In genomic region chr3:71707600-71707999, GRCh38 we compare ENCODE assay signal across 17 cellular contexts. TPM values are rescaled to one million over a fixed set of nuclear protein-coding genes. Genes with fewer than 3 reads are reported as not detected.
DNase-seq lines count a peak whose midpoint lies in the region; ATAC-seq, FAIRE-seq and TF ChIP-seq lines count a peak whose summit lies in the region.
"Had no signal": no experiment of that assay in that cellular context is flagged by ENCODE, and none has a peak within 500 bp of the region (broad histone marks: within the 10 kb centered on the region; RNA-seq: fewer than 3 reads in every experiment).

No MANE protein-coding gene starts in this region.

- H3K9me3 ChIP-seq in HepG2 (ENCODE audit: low read length) = no peaks in the 10 kb centered on the region
- H3K9me3 ChIP-seq in right lobe of liver = no peaks in the 10 kb centered on the region
- no peaks in the 10 kb centered on the region for H3K9me3 ChIP-seq in kidney (ENCODE audit: control insufficient read depth in 1 of 2, low read length in 2 of 2)

- no peak for TF ChIP-seq RAD21 in HepG2 (CRISPR knock-in tag; IDR thresholded peaks at IDR 0.05)

- H3K9ac ChIP-seq in HepG2 (ENCODE audit: insufficient read depth, low read depth, low read length) = no peak overlapping the region
- peak overlapping the region in 1 of 2 donors; percentile 48 for H3K9ac ChIP-seq in kidney (ENCODE audit: low read length in 2 of 2)

- H3K4me3 Mint-ChIP-seq in stimulated activated effector memory CD8-positive, alpha-beta T cell treated with anti-CD3 and anti-CD28 coated beads, Interleukin-12 subunit alpha, Interleukin-12 subunit beta, amount 100 ng/mL, for 72 hours = no peak overlapping the region

- in situ Hi-C loops in HepG2 (cut with HindIII; ENCODE audit: extremely low pct_ligation_motif_present, low pct_unique_long_range_greater_than_20kb) = loop anchor here (25.0 kb wide), 2 partner anchors 1105 to 1380 kb away; no protein-coding TSS in a partner anchor

- intact Hi-C loops in HepG2 (cut with micrococcal nuclease; ENCODE audit: unreplicated experiment) = no loop called here
- intact Hi-C loops in right lobe of liver (cut with DNase I) = no loop called here
- intact Hi-C loops in kidney (cut with DNase I) = no loop called here

- H3K4me2 ChIP-seq in HepG2 (ENCODE audit: low read depth, low read length) = no peak overlapping the region

- CTCF ChIA-PET in HepG2 (lab: Yijun Ruan, JAX; ENCODE audit: low intra/inter-chr PET ratio, low total read pairs) = no interaction called here

- peaks cover 34% of the 10 kb centered on the region for H3K36me3 Mint-ChIP-seq in stimulated activated effector memory CD8-positive, alpha-beta T cell treated with anti-CD3 and anti-CD28 coated beads, Interleukin-12 subunit alpha, Interleukin-12 subunit beta, amount 100 ng/mL, for 72 hours

- TF ChIP-seq EP300 in HepG2 (IDR thresholded peaks at IDR 0.05; ENCODE audit: low read depth in 2 of 2, low read length in 2 of 2) = no peak
- TF ChIP-seq EP300 in HepG2 (CRISPR knock-in tag; IDR thresholded peaks at IDR 0.05; ENCODE audit: borderline replicate concordance) = no peak

- FAIRE-seq in HepG2 (lab: Jason Lieb, UNC) (no peak), kidney (lab: Jason Lieb, UNC) (peak; percentile 58)
- FAIRE-seq: A204.1, D721Med had no signal

- H3K36me3 ChIP-seq in HepG2 (replicated peaks in 1 of 2; ENCODE audit: control insufficient read depth in 1 of 2, insufficient read depth in 2 of 2, low read length in 2 of 2) = no peaks in the 10 kb centered on the region
- H3K36me3 ChIP-seq in right lobe of liver = no peaks in the 10 kb centered on the region
- peaks cover 0 to 3% of the 10 kb centered on the region in 2 donors for H3K36me3 ChIP-seq in kidney (ENCODE audit: control insufficient read depth in 1 of 2, insufficient read depth in 2 of 2, low read length in 2 of 2)

- peak overlapping the region; percentile 40 for H3K27ac Mint-ChIP-seq in stimulated activated effector memory CD8-positive, alpha-beta T cell treated with anti-CD3 and anti-CD28 coated beads, Interleukin-12 subunit alpha, Interleukin-12 subunit beta, amount 100 ng/mL, for 72 hours

- POLR2A ChIA-PET in HepG2 (lab: Yijun Ruan, JAX) = no interaction called here

- H3K27ac ChIP-seq in HepG2 (ENCODE audit: extremely low read length, insufficient read depth, low read length) (no peak overlapping the region), right lobe of liver (no peak overlapping the region), kidney (ENCODE audit: low read depth in 2 of 2, low read length in 2 of 2) (peak overlapping the region in 1 of 2 donors; percentile 77)

- H3K4me1 ChIP-seq in HepG2 (ENCODE audit: insufficient read depth, low read length) = peaks cover 8% of the 10 kb centered on the region; the same call in 1 of the 2 replicates
- H3K4me1 ChIP-seq in right lobe of liver = no peaks in the 10 kb centered on the region
- peaks cover 10 to 14% of the 10 kb centered on the region in 2 donors for H3K4me1 ChIP-seq in kidney (ENCODE audit: control insufficient read depth in 1 of 2, insufficient read depth in 1 of 2, low read depth in 1 of 2, low read length in 2 of 2)

- no peak overlapping the region for H2AFZ ChIP-seq in HepG2 (ENCODE audit: low read length)

- H3K4me1 Mint-ChIP-seq in stimulated activated effector memory CD8-positive, alpha-beta T cell treated with anti-CD3 and anti-CD28 coated beads, Interleukin-12 subunit alpha, Interleukin-12 subunit beta, amount 100 ng/mL, for 72 hours = peaks cover 59% of the 10 kb centered on the region

- no peak for TF ChIP-seq CTCF in HepG2 (CRISPR knock-in tag; IDR thresholded peaks at IDR 0.05)
- no peak for TF ChIP-seq CTCF in right lobe of liver (IDR thresholded peaks at IDR 0.05)
- no peak for TF ChIP-seq CTCF in kidney (IDR thresholded peaks at IDR 0.05; ENCODE audit: borderline replicate concordance, extremely low read depth, insufficient read depth)

- H3K27me3 ChIP-seq in HepG2 (ENCODE audit: control insufficient read depth in 1 of 2, insufficient read depth in 2 of 2, low read length in 2 of 2) = no peaks in the 10 kb centered on the region; a peak in 1 of 5 replicates
- no peaks in the 10 kb centered on the region for H3K27me3 ChIP-seq in right lobe of liver

- peak; percentile 38; the same call in 1 of the 3 replicates for ATAC-seq in HepG2
- ATAC-seq in right lobe of liver = no peak
- ATAC-seq in stimulated activated effector memory CD8-positive, alpha-beta T cell treated with anti-CD3 and anti-CD28 coated beads, Interleukin-12 subunit alpha, Interleukin-12 subunit beta, amount 100 ng/mL, for 72 hours = no peak

- no peak for DNase-seq in HepG2 (ENCODE audit: low spot score)
- no peak for DNase-seq in right lobe of liver
- peak; percentile 55 for DNase-seq in astrocyte of the hippocampus (ENCODE audit: low read depth, low spot score)
- no peak for DNase-seq in kidney
- DNase-seq in stimulated activated effector memory CD8-positive, alpha-beta T cell treated with anti-CD3 and anti-CD28 coated beads, Interleukin-12 subunit alpha, Interleukin-12 subunit beta, amount 100 ng/mL, for 72 hours (ENCODE audit: low spot score in 2 of 2) = no peak
- DNase-seq in globus pallidus (ENCODE audit: low spot score) = no peak
- DNase-seq in activated CD4-positive, alpha-beta T cell treated with anti-CD3 and anti-CD28 coated beads, Interleukin-2, amount 50 U/mL, for 48 hours = no peak
- no peak for DNase-seq in dermis blood vessel endothelial cell
- DNase-seq: DND-41, H7, Kasumi-1, NCI-H1417, NCI-H1930, NCI-H524, SHP77 treated with DMSO at 0.1 percent for 48 hours had no signal

- no peaks in the 10 kb centered on the region for H3K79me2 ChIP-seq in HepG2 (ENCODE audit: insufficient read depth, low read length)

- no peak overlapping the region for H3K4me3 ChIP-seq in HepG2 (replicated peaks in 1 of 3; ENCODE audit: insufficient read depth in 1 of 3, low read depth in 2 of 3, low read length in 3 of 3)
- H3K4me3 ChIP-seq in right lobe of liver = no peak overlapping the region
- no peak overlapping the region for H3K4me3 ChIP-seq in kidney (ENCODE audit: low read length in 2 of 2)

- TF ChIP-seq POLR2A in HepG2 (IDR thresholded peaks at IDR 0.05; ENCODE audit: insufficient read depth in 1 of 2, low read depth in 2 of 2, low read length in 2 of 2) (no peak), right lobe of liver (IDR thresholded peaks at IDR 0.05) (no peak)

- no peaks in the 10 kb centered on the region for H3K9me3 Mint-ChIP-seq in stimulated activated effector memory CD8-positive, alpha-beta T cell treated with anti-CD3 and anti-CD28 coated beads, Interleukin-12 subunit alpha, Interleukin-12 subunit beta, amount 100 ng/mL, for 72 hours

- 1% methylated on average over 5 of the region's 5 CpGs for WGBS in HepG2 (ENCODE audit: low lambda C conversion rate)
- WGBS in right lobe of liver (ENCODE audit: insufficient coverage, low coverage, low lambda C conversion rate, missing lambda C conversion rate) = 46% methylated on average over 4 of the region's 5 CpGs

- no TSS peak for BruUV-seq in HepG2 (replicated peaks; lab: Mats Ljungman, UMichigan)

- H4K20me1 ChIP-seq in HepG2 (ENCODE audit: insufficient read depth, low read length) = no peaks in the 10 kb centered on the region

RNA-seq across cellular contexts. Expression of gene EIF4E3, which starts 17.6 kb away (rescaled TPM):
- total RNA-seq in HepG2 (2016; rRNA removed; fragmentation: Illumina TruSeq; extraction: Trizol) (0.06 and 0.07 TPM in 2 replicates), right lobe of liver (10 to 100 TPM in 2 of 6 experiments, 1 to 10 TPM in 4; 6.4 to 12.2 (median 8.2) TPM), kidney (37.1 TPM), dermis blood vessel endothelial cell (2.5 and 2.6 TPM in 2 replicates)
- total RNA-seq in HepG2 (2016; cell fraction: cytosol; rRNA removed; fragmentation: Illumina TruSeq; extraction: Trizol; ENCODE audit: low read depth) = not detected in 2 replicates
- 0.12 TPM in 1 of 2 replicates, not detected in the other for total RNA-seq in HepG2 (2016; cell fraction: insoluble cytoplasmic fraction; rRNA removed; fragmentation: Illumina TruSeq; extraction: Trizol)
- total RNA-seq in HepG2 (2016; cell fraction: membrane; rRNA removed; fragmentation: Illumina TruSeq; extraction: Trizol) = 0.06 and 0.10 TPM in 2 replicates
- total RNA-seq in HepG2 (2016; cell fraction: nucleus; rRNA removed; fragmentation: Illumina TruSeq; extraction: Trizol) = not detected in 2 replicates
- polyA plus RNA-seq in HepG2 (2011; rRNA removed) (0.10 and 0.15 TPM in 2 replicates), kidney (ENCODE audit: insufficient read depth, low read depth, low replicate concordance) (10.5 TPM)
- 0.07 and 0.18 TPM in 2 replicates for polyA plus RNA-seq in HepG2 (2011; cell fraction: cytosol; rRNA removed)
- polyA plus RNA-seq in HepG2 (2011; cell fraction: nucleus; rRNA removed) = 0.10 TPM in 2 replicates
- 0.08 and 0.12 TPM in 2 replicates for polyA plus RNA-seq in HepG2 (2012)
- 0.06 TPM in 1 of 2 replicates, not detected in the other for polyA plus RNA-seq in HepG2 (2016; cell fraction: cytosol; fragmentation: Illumina TruSeq; extraction: Trizol; ENCODE audit: low read depth)
- 0.05 and 0.28 TPM in 2 replicates for polyA plus RNA-seq in HepG2 (2016; cell fraction: insoluble cytoplasmic fraction; fragmentation: Illumina TruSeq; extraction: Trizol; ENCODE audit: low read depth)
- polyA plus RNA-seq in HepG2 (2016; cell fraction: membrane; fragmentation: Illumina TruSeq; extraction: Trizol; ENCODE audit: low read depth) = 0.14 and 0.16 TPM in 2 replicates
- 0.11 and 0.36 TPM in 2 replicates for polyA plus RNA-seq in HepG2 (2016; cell fraction: nucleus; fragmentation: Illumina TruSeq; extraction: Trizol; ENCODE audit: insufficient read depth, low read depth)
- 0.10 and 0.30 TPM in 2 replicates for polyA minus RNA-seq in HepG2 (2011; rRNA and poly(A)+ RNA removed; ENCODE audit: low replicate concordance)
- 0.18 and 0.89 TPM in 2 replicates for polyA minus RNA-seq in HepG2 (2011; cell fraction: cytosol; rRNA and poly(A)+ RNA removed)
- polyA minus RNA-seq in HepG2 (2011; cell fraction: nucleus; rRNA and poly(A)+ RNA removed) = 0.13 and 0.25 TPM in 2 replicates

RNA-seq across cellular contexts. Expression of gene GPR27, which starts 46.1 kb away (rescaled TPM):
- total RNA-seq in HepG2 (2016; rRNA removed; fragmentation: Illumina TruSeq; extraction: Trizol) = not detected in 2 replicates
- not detected in 2 replicates for total RNA-seq in HepG2 (2016; cell fraction: cytosol; rRNA removed; fragmentation: Illumina TruSeq; extraction: Trizol; ENCODE audit: low read depth)
- total RNA-seq in HepG2 (2016; cell fraction: insoluble cytoplasmic fraction; rRNA removed; fragmentation: Illumina TruSeq; extraction: Trizol) = not detected in 2 replicates
- not detected in 2 replicates for total RNA-seq in HepG2 (2016; cell fraction: membrane; rRNA removed; fragmentation: Illumina TruSeq; extraction: Trizol)
- total RNA-seq in HepG2 (2016; cell fraction: nucleus; rRNA removed; fragmentation: Illumina TruSeq; extraction: Trizol) = not detected in 2 replicates
- polyA plus RNA-seq in HepG2 (2011; rRNA removed) = not detected in 2 replicates
- polyA plus RNA-seq in HepG2 (2011; cell fraction: cytosol; rRNA removed) = not detected in 2 replicates
- polyA plus RNA-seq in HepG2 (2011; cell fraction: nucleus; rRNA removed) = not detected in 2 replicates
- polyA plus RNA-seq in HepG2 (2012) = not detected in 2 replicates
- polyA plus RNA-seq in HepG2 (2016; cell fraction: cytosol; fragmentation: Illumina TruSeq; extraction: Trizol; ENCODE audit: low read depth) = not detected in 2 replicates
- polyA plus RNA-seq in HepG2 (2016; cell fraction: insoluble cytoplasmic fraction; fragmentation: Illumina TruSeq; extraction: Trizol; ENCODE audit: low read depth) = not detected in 2 replicates
- not detected in 2 replicates for polyA plus RNA-seq in HepG2 (2016; cell fraction: membrane; fragmentation: Illumina TruSeq; extraction: Trizol; ENCODE audit: low read depth)
- not detected in 2 replicates for polyA plus RNA-seq in HepG2 (2016; cell fraction: nucleus; fragmentation: Illumina TruSeq; extraction: Trizol; ENCODE audit: insufficient read depth, low read depth)
- not detected in 2 replicates for polyA minus RNA-seq in HepG2 (2011; rRNA and poly(A)+ RNA removed; ENCODE audit: low replicate concordance)
- polyA minus RNA-seq in HepG2 (2011; cell fraction: cytosol; rRNA and poly(A)+ RNA removed) = not detected in 2 replicates
- polyA minus RNA-seq in HepG2 (2011; cell fraction: nucleus; rRNA and poly(A)+ RNA removed) = not detected in 2 replicates
- total RNA-seq in right lobe of liver = under 1 TPM in 5 of 6 experiments, not detected in 1; 0.09 to 0.37 (median 0.12) TPM
- 17.9 TPM for total RNA-seq in kidney
- 5.5 TPM for polyA plus RNA-seq in kidney (ENCODE audit: insufficient read depth, low read depth, low replicate concordance)
- total RNA-seq in dermis blood vessel endothelial cell = not detected in 2 replicates

Comparison
In these comparisons a context has a peak if more than half of its experiments do, and no peak if none do; other contexts are left out.
1. RNA of gene GPR27, which starts 46.1 kb away (total RNA-seq): 17.9 TPM in kidney (single experiment); 0.09 to 0.37 TPM in right lobe of liver, not detected in HepG2 and not detected in dermis blood vessel endothelial cell; every median in the first group is over 10 times any median in the second.